Comparison of ENCODE assay signal across 30 cellular contexts in genomic region chr16:84370723-84371552, GRCh38. TPM values are rescaled to one million over a fixed set of nuclear protein-coding genes. Genes with fewer than 3 reads are reported as not detected.
DNase-seq lines count a peak whose midpoint lies in the region; ATAC-seq and TF ChIP-seq lines count a peak whose summit lies in the region.
"Had no signal": no experiment of that assay in that cellular context is flagged by ENCODE, and none has a peak within 500 bp of the region (broad histone marks: within the 10 kb centered on the region; RNA-seq: fewer than 3 reads in every experiment).

No MANE protein-coding gene starts in this region.

- no peak for DNase-seq in GM23338 (ENCODE audit: low spot score)
- DNase-seq in mesothelial cell of epicardium (ENCODE audit: low spot score in 2 of 2, unreplicated experiment in 2 of 2), result no peak
- DNase-seq in coronary artery (ENCODE audit: low spot score), result no peak
- DNase-seq in mesenchymal stem cell, result no peak
- DNase-seq in NCI-H2081 treated with DMSO at 0.1 percent for 48 hours (lab: John Stamatoyannopoulos, UW), result no peak
- DNase-seq: activated CD4-positive, alpha-beta T cell treated with anti-CD3 and anti-CD28 coated beads for 48 hours; activated CD8-positive, alpha-beta memory T cell treated with anti-CD3 and anti-CD28 coated beads for 24 hours; activated effector memory CD4-positive, alpha-beta T cell treated with Interleukin-2 at 50 U/mL for 16 hours; activated T-cell treated with anti-CD3 and anti-CD28 coated beads for 4 hours; CD8-positive, alpha-beta memory T cell; DMS79; effector CD4-positive, alpha-beta T cell; HFFc6; hippocampal formation; KBM-7; MG63; SHP77 treated with DMSO at 0.1 percent for 48 hours; stimulated activated CD4-positive, alpha-beta T cell treated with anti-CD3 and anti-CD28 coated beads, Interleukin-1b, Interleukin-23, amount 100 ng/mL, for 48 hours; stimulated activated naive CD8-positive, alpha-beta T cell treated with anti-CD3 and anti-CD28 coated beads, Interleukin-15, Interleukin-2, amounts not matched to agents 100 U/mL and 50 U/mL, for 24 hours had no signal

- H3K14ac ChIP-seq in mesenchymal stem cell (ENCODE audit: low read length in 2 of 2), result no peak overlapping the region

- H3K4me1 Mint-ChIP-seq in GM23338 (peaks cover 26% of the 10 kb centered on the region), mesothelial cell of epicardium (peaks cover 30% of the 10 kb centered on the region)

- no peak overlapping the region for H4K8ac ChIP-seq in mesenchymal stem cell (ENCODE audit: low read length)

- H3K27me3 ChIP-seq in BLaER1 treated with 17β-estradiol and CSF1 and Interleukin-3, amounts not matched to agents 10 nM and 100 nM, result peaks cover 26 to 42% (median 38%) of the 10 kb centered on the region in 11 experiments
- H3K27me3 ChIP-seq in GM23338 (ENCODE audit: insufficient read depth) (peaks cover 26% of the 10 kb centered on the region), mesenchymal stem cell (ENCODE audit: control insufficient read depth in 1 of 2, insufficient read depth in 1 of 2, low read length in 2 of 2) (peaks cover 74 to 83% of the 10 kb centered on the region in 2 experiments)

- peaks cover 17 to 98% (median 77%) of the 10 kb centered on the region in 10 experiments for H3K4me1 ChIP-seq in BLaER1 treated with 17β-estradiol and CSF1 and Interleukin-3, amounts not matched to agents 10 nM and 100 nM
- H3K4me1 ChIP-seq in GM23338 (ENCODE audit: insufficient read depth) (peaks cover 21% of the 10 kb centered on the region), mesenchymal stem cell (ENCODE audit: control insufficient read depth, insufficient read depth, low read depth, low read length) (peaks cover 6% of the 10 kb centered on the region)
- H3K4me1 ChIP-seq: breast epithelium, parathyroid adenoma had no signal

- H3K9me2 ChIP-seq in GM23338 (ENCODE audit: insufficient read depth), result no peaks in the 10 kb centered on the region

- H3K9me3 ChIP-seq in BLaER1 treated with 17β-estradiol and CSF1 and Interleukin-3, amounts not matched to agents 10 nM and 100 nM (replicated peaks in 1 of 11), result no peaks in the 10 kb centered on the region
- H3K9me3 ChIP-seq in mesenchymal stem cell (ENCODE audit: control insufficient read depth, low read length), result no peaks in the 10 kb centered on the region
- H3K9me3 ChIP-seq: breast epithelium, MG63 had no signal

- no peak overlapping the region for H2AK5ac ChIP-seq in mesenchymal stem cell (ENCODE audit: low read length, severe bottlenecking)

- H3K27ac ChIP-seq in BLaER1 treated with 17β-estradiol and CSF1 and Interleukin-3, amounts not matched to agents 10 nM and 100 nM, result peak overlapping the region in 6 of 11 experiments; percentile 1 to 85 (median 58); a peak in 9 of 22 replicates
- no peak overlapping the region for H3K27ac ChIP-seq in GM23338 (ENCODE audit: low read depth)
- H3K27ac ChIP-seq in VCaP, result peak overlapping the region; percentile 79
- no peak overlapping the region for H3K27ac ChIP-seq in coronary artery
- no peak overlapping the region for H3K27ac ChIP-seq in mesenchymal stem cell (ENCODE audit: low read length, poor library complexity, severe bottlenecking)
- H3K27ac ChIP-seq: breast epithelium, parathyroid adenoma had no signal

- H2BK120ac ChIP-seq in mesenchymal stem cell (ENCODE audit: low read depth, low read length), result no peak overlapping the region

- H3K36me3 Mint-ChIP-seq in GM23338 (ENCODE audit: low read depth) (no peaks in the 10 kb centered on the region; the same call in 2 of the 3 replicates), mesothelial cell of epicardium (no peaks in the 10 kb centered on the region)
- H3K36me3 Mint-ChIP-seq: activated naive CD4-positive, alpha-beta T cell treated with anti-CD3 and anti-CD28 coated beads, Interleukin-2, amount 50 U/mL, for 72 hours had no signal

- no peak overlapping the region for H3K4me3 ChIP-seq in BLaER1 treated with 17β-estradiol and CSF1 and Interleukin-3, amounts not matched to agents 10 nM and 100 nM
- H3K4me3 ChIP-seq in GM23338 (no peak overlapping the region), coronary artery (no peak overlapping the region), mesenchymal stem cell (ENCODE audit: insufficient read depth in 1 of 2, low read depth in 1 of 2, low read length in 2 of 2) (no peak overlapping the region)
- H3K4me3 ChIP-seq: breast epithelium, MG63 had no signal

- TF ChIP-seq CTCF in GM23338 (conservative IDR thresholded peaks at IDR 0.05; ENCODE audit: low read depth in 2 of 2) (no peak), VCaP (conservative IDR thresholded peaks at IDR 0.05) (no peak), mesothelial cell of epicardium (IDR thresholded peaks at IDR 0.05; ENCODE audit: unreplicated experiment) (no peak), coronary artery (IDR thresholded peaks at IDR 0.05) (no peak)

- no peaks in the 10 kb centered on the region for H3K79me1 ChIP-seq in mesenchymal stem cell (replicated peaks; ENCODE audit: low read length, poor library complexity, severe bottlenecking)

- ATAC-seq in GM23338 (no peak), HG03135 (IDR thresholded peaks at IDR 0.05; ENCODE audit: unreplicated experiment) (no peak)
- ATAC-seq: activated naive CD4-positive, alpha-beta T cell treated with anti-CD3 and anti-CD28 coated beads, Interleukin-2, amount 50 U/mL, for 72 hours; Panc1; stimulated activated naive CD8-positive, alpha-beta T cell treated with anti-CD3 and anti-CD28 coated beads, Interleukin-15, Interleukin-2, amounts not matched to agents 100 U/mL and 50 U/mL, for 24 hours had no signal

- H3K9me3 Mint-ChIP-seq in GM23338 (no peaks in the 10 kb centered on the region), mesothelial cell of epicardium (no peaks in the 10 kb centered on the region)
- H3K9me3 Mint-ChIP-seq: activated naive CD4-positive, alpha-beta T cell treated with anti-CD3 and anti-CD28 coated beads, Interleukin-2, amount 50 U/mL, for 72 hours; CD8-positive, alpha-beta memory T cell; HFFc6; neural crest cell; T-helper 2 cell treated with Interferon-gamma antibody and Interleukin-4, amounts not matched to agents 5 μg/mL and 100 μg/mL, for 36 hours had no signal

- H3K23ac ChIP-seq in mesenchymal stem cell (ENCODE audit: low read length in 2 of 2), result no peak overlapping the region

- H3K4me2 ChIP-seq in BLaER1 treated with 17β-estradiol and CSF1 and Interleukin-3, amounts not matched to agents 10 nM and 100 nM, result peak overlapping the region in 10 of 11 experiments; percentile 18 to 90 (median 75); a peak in 19 of 22 replicates
- H3K4me2 ChIP-seq in GM23338 (peak overlapping the region; percentile 52; the same call in 1 of the 2 replicates), mesenchymal stem cell (ENCODE audit: low read length, poor library complexity, severe bottlenecking) (no peak overlapping the region)

- H3K18ac ChIP-seq in mesenchymal stem cell (ENCODE audit: low read depth in 1 of 2, low read length in 2 of 2), result no peak overlapping the region

- H3K36me3 ChIP-seq in BLaER1 treated with 17β-estradiol and CSF1 and Interleukin-3, amounts not matched to agents 10 nM and 100 nM, result no peaks in the 10 kb centered on the region
- no peaks in the 10 kb centered on the region for H3K36me3 ChIP-seq in GM23338 (ENCODE audit: insufficient read depth)
- H3K36me3 ChIP-seq in mesenchymal stem cell (ENCODE audit: control insufficient read depth in 1 of 2, insufficient read depth in 2 of 2, low read depth in 1 of 2, low read length in 2 of 2), result no peaks in the 10 kb centered on the region
- H3K36me3 ChIP-seq: breast epithelium, MG63 had no signal

- H3K4ac ChIP-seq in mesenchymal stem cell (ENCODE audit: low read depth in 1 of 2, low read length in 2 of 2), result no peak overlapping the region

- no peak overlapping the region for H4K91ac ChIP-seq in mesenchymal stem cell (ENCODE audit: low read length)

- H3K79me2 ChIP-seq in GM23338 (replicated peaks; ENCODE audit: insufficient read depth), result no peaks in the 10 kb centered on the region
- H3K79me2 ChIP-seq: parathyroid adenoma had no signal

- H3K27me3 Mint-ChIP-seq in GM23338 (ENCODE audit: insufficient read depth, low read depth, poor library complexity) (peaks cover 26% of the 10 kb centered on the region), mesothelial cell of epicardium (ENCODE audit: low read depth) (peaks cover 52% of the 10 kb centered on the region)

- WGBS in mesenchymal stem cell, result 59% methylated on average over 8 of the region's 8 CpGs

- H2AFZ ChIP-seq in GM23338 (peak overlapping the region; percentile 47; the same call in 1 of the 2 replicates), mesenchymal stem cell (ENCODE audit: low read depth, low read length) (no peak overlapping the region)
- H2AFZ ChIP-seq: parathyroid adenoma had no signal

- H3K27ac Mint-ChIP-seq in GM23338 (no peak overlapping the region), mesothelial cell of epicardium (peak overlapping the region; percentile 6)
- H3K27ac Mint-ChIP-seq: activated naive CD4-positive, alpha-beta T cell treated with anti-CD3 and anti-CD28 coated beads, Interleukin-2, amount 50 U/mL, for 72 hours; CD8-positive, alpha-beta memory T cell; HFFc6; T-helper 2 cell treated with Interferon-gamma antibody and Interleukin-4, amounts not matched to agents 5 μg/mL and 100 μg/mL, for 36 hours had no signal

- H3K4me3 Mint-ChIP-seq in GM23338 (no peak overlapping the region; the same call in 2 of the 3 replicates), mesothelial cell of epicardium (no peak overlapping the region)
- H3K4me3 Mint-ChIP-seq: CD8-positive, alpha-beta memory T cell; HFFc6; neural crest cell; T-helper 2 cell treated with Interferon-gamma antibody and Interleukin-4, amounts not matched to agents 5 μg/mL and 100 μg/mL, for 36 hours had no signal

- no peak overlapping the region for H2BK5ac ChIP-seq in mesenchymal stem cell (ENCODE audit: low read depth, low read length, poor library complexity, severe bottlenecking)

- no peak overlapping the region; a peak in 1 of 22 replicates for H3K9ac ChIP-seq in BLaER1 treated with 17β-estradiol and CSF1 and Interleukin-3, amounts not matched to agents 10 nM and 100 nM
- H3K9ac ChIP-seq in mesenchymal stem cell (ENCODE audit: low read length), result no peak overlapping the region
- H3K9ac ChIP-seq: parathyroid adenoma had no signal

- H2BK12ac ChIP-seq in mesenchymal stem cell (ENCODE audit: low read length in 2 of 2), result no peak overlapping the region

- no peak overlapping the region for H2BK15ac ChIP-seq in mesenchymal stem cell (ENCODE audit: low read depth, poor library complexity, severe bottlenecking)

- H3F3A ChIP-seq in GM23338 (replicated peaks; ENCODE audit: low read depth), result no peaks in the 10 kb centered on the region

- H4K20me1 ChIP-seq in BLaER1 treated with 17β-estradiol and CSF1 and Interleukin-3, amounts not matched to agents 10 nM and 100 nM, result no peaks in the 10 kb centered on the region; a peak in 1 of 22 replicates
- no peaks in the 10 kb centered on the region for H4K20me1 ChIP-seq in GM23338 (replicated peaks; ENCODE audit: insufficient read depth)

RNA-seq across cellular contexts. Expression of gene ATP2C2, which starts 2.6 kb away (rescaled TPM):
- total RNA-seq in GM23338 (2014; rRNA removed; shearing (Covaris generic)), result 2.1 and 2.3 TPM in 2 replicates
- polyA plus RNA-seq in GM23338 (2016; fragmentation: Nextera tagmentation; extraction: Ambion mirVana), result 2.1 and 2.9 TPM in 2 replicates
- total RNA-seq in mesothelial cell of epicardium, result 43.5 to 52.5 TPM (median 47.7 TPM) in 3 replicates
- polyA plus RNA-seq in mesenchymal stem cell (2013, experiment 1 of 2), result not detected
- polyA plus RNA-seq in mesenchymal stem cell (2013, experiment 2 of 2), result not detected
- total RNA-seq: A172; activated naive CD4-positive, alpha-beta T cell treated with anti-CD3 and anti-CD28 coated beads, Interleukin-2, amount 50 U/mL, for 72 hours; CD8-positive, alpha-beta memory T cell; HFFc6; HT1080 had no signal
- polyA plus RNA-seq: CD8-positive, alpha-beta memory T cell had no signal

Comparison
In these comparisons a context has a peak if more than half of its experiments do, and no peak if none do; other contexts are left out.
1. H3K27ac ChIP-seq: peak in BLaER1 treated with 17β-estradiol and CSF1 and Interleukin-3, amounts not matched to agents 10 nM and 100 nM (6 of 11) and VCaP (single experiment); none in GM23338 (single experiment), coronary artery (0 of 2) and mesenchymal stem cell (single experiment).
2. RNA of gene ATP2C2, which starts 2.6 kb away (total RNA-seq): 43.5 to 52.5 TPM in mesothelial cell of epicardium; 2.1 to 2.3 TPM in GM23338; every median in the first group is over 10 times any median in the second.